ENCODE assay signal across 15 cellular contexts in the genomic region with DNA sequence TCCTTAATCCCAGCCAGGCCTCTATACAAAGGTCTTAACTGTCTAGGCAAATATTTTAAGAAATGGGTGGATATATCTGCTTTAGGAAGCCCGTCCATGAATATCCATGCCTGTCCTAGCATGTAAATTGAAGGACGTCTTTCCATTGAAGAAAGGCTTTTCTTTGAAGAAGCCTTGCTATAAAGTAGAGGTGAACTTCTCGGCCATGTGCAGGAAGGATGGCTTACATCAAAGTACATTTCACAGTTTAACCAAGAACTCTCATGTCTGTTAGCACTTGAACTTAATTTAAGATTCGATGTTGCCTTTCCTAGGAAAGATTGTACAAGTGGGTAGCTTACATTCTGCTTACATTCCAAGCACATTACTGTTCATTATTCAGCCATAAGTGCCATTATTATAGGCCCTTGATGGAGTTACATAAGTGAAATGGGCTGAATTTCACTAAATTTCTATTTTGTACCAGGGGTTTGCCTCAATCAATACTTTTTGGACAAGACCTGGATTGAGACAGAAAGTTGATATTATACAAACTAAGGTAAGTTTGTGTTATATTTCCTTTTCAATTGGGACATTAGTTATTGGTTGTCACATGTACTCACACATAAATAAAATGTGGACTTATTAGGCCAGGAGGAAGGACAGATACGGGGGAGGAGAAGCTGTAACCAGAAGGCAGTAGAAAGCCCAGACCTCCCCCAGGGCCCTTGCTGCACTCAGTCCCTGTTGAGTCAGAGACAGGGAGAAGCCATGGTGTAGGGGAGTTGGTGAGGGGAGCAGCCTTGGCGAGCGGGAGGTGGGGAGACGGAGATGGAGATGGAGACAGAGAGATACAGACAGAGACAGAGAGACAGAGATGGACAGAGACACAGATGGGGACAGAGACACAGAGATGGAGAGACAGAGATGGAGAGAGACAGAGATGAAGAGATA.
DNase-seq lines count a peak whose midpoint lies in the region; ATAC-seq and TF ChIP-seq lines count a peak whose summit lies in the region.
"Had no signal": no experiment of that assay in that cellular context is flagged by ENCODE, and none has a peak within 500 bp of the region (broad histone marks: within the 10 kb centered on the region; RNA-seq: fewer than 3 reads in every experiment).

No MANE protein-coding gene starts in this region.

- H3K36me3 Mint-ChIP-seq in activated naive CD8-positive, alpha-beta T cell treated with anti-CD3 and anti-CD28 coated beads for 36 hours: no peaks in the 10 kb centered on the region
- H3K36me3 Mint-ChIP-seq: activated naive CD8-positive, alpha-beta T cell treated with anti-CD3 and anti-CD28 coated beads, Interleukin-2, amount 10 ng/mL, durations not matched to agents 7 days and 5 days had no signal

- H3K27ac ChIP-seq in RWPE1: peak overlapping the region; percentile 96
- no peak overlapping the region for H3K27ac ChIP-seq in testis
- H3K27ac ChIP-seq in effector memory CD4-positive, alpha-beta T cell (ENCODE audit: insufficient read depth, low read length, poor library complexity, severe bottlenecking): no peak overlapping the region
- H3K27ac ChIP-seq: KMS-11 had no signal

- intact Hi-C loops in testis (cut with DNase I; ENCODE audit: low total_unique reads): no loop called here

- no peaks in the 10 kb centered on the region for H3K4me1 ChIP-seq in testis
- H3K4me1 ChIP-seq in effector memory CD4-positive, alpha-beta T cell (ENCODE audit: control insufficient read depth, insufficient read depth, low read length, poor library complexity, severe bottlenecking): no peaks in the 10 kb centered on the region

- no peak overlapping the region for H3K4me3 Mint-ChIP-seq in activated naive CD8-positive, alpha-beta T cell treated with anti-CD3 and anti-CD28 coated beads for 36 hours
- H3K4me3 Mint-ChIP-seq: activated naive CD8-positive, alpha-beta T cell treated with anti-CD3 and anti-CD28 coated beads, Interleukin-2, amount 10 ng/mL, durations not matched to agents 7 days and 5 days; T-helper 17 cell had no signal

- no peaks in the 10 kb centered on the region for H3K27me3 ChIP-seq in testis
- no peaks in the 10 kb centered on the region for H3K27me3 ChIP-seq in effector memory CD4-positive, alpha-beta T cell (replicated peaks; ENCODE audit: control insufficient read depth, insufficient read depth, low read length, poor library complexity, severe bottlenecking)

- 85 to 92% methylated on average over 8 of the region's 8 CpGs for WGBS in testis, 2 donors

- H3K9me3 Mint-ChIP-seq in activated naive CD8-positive, alpha-beta T cell treated with anti-CD3 and anti-CD28 coated beads for 36 hours: no peaks in the 10 kb centered on the region
- H3K9me3 Mint-ChIP-seq: activated naive CD8-positive, alpha-beta T cell treated with anti-CD3 and anti-CD28 coated beads, Interleukin-2, amount 10 ng/mL, durations not matched to agents 7 days and 5 days had no signal

- no peaks in the 10 kb centered on the region for H3K9me3 ChIP-seq in testis
- no peaks in the 10 kb centered on the region for H3K9me3 ChIP-seq in effector memory CD4-positive, alpha-beta T cell (ENCODE audit: control insufficient read depth, low read length)

- H3K27me3 Mint-ChIP-seq in activated naive CD8-positive, alpha-beta T cell treated with anti-CD3 and anti-CD28 coated beads for 36 hours: peaks cover 1% of the 10 kb centered on the region

- POLR2A ChIA-PET in RWPE1 (lab: Yijun Ruan, JAX; ENCODE audit: low non-redundant PET): no interaction called here

- TF ChIP-seq POLR2A in testis (IDR thresholded peaks at IDR 0.05): no peak

- no peaks in the 10 kb centered on the region for H3K4me1 Mint-ChIP-seq in activated naive CD8-positive, alpha-beta T cell treated with anti-CD3 and anti-CD28 coated beads for 36 hours
- H3K4me1 Mint-ChIP-seq: activated naive CD8-positive, alpha-beta T cell treated with anti-CD3 and anti-CD28 coated beads, Interleukin-2, amount 10 ng/mL, durations not matched to agents 7 days and 5 days; T-helper 17 cell had no signal

- no peak for TF ChIP-seq CTCF in RWPE1 (conservative IDR thresholded peaks at IDR 0.05; ENCODE audit: low read depth)
- TF ChIP-seq CTCF in testis (IDR thresholded peaks at IDR 0.05): no peak

- no peak overlapping the region for H3K4me3 ChIP-seq in testis
- no peak overlapping the region for H3K4me3 ChIP-seq in effector memory CD4-positive, alpha-beta T cell (ENCODE audit: insufficient read depth, low read depth, low read length, poor library complexity, severe bottlenecking)

- peak; percentile 5 for DNase-seq in activated CD4-positive, CD25-positive, alpha-beta regulatory T cell treated with anti-CD3 and anti-CD28 coated beads, Interleukin-2, amount 50 U/mL, for 72 hours
- DNase-seq in RWPE1 (ENCODE audit: low spot score) (peak; percentile 32), iris pigment epithelial cell (ENCODE audit: low read depth) (peak; percentile 8), testis (peak; percentile 4), NCI-H748 treated with DMSO at 0.1 percent for 48 hours (lab: John Stamatoyannopoulos, UW) (no peak)
- no peak for DNase-seq in effector memory CD4-positive, alpha-beta T cell
- DNase-seq in activated naive CD8-positive, alpha-beta T cell treated with anti-CD3 and anti-CD28 coated beads for 36 hours: no peak
- DNase-seq: activated CD4-positive, alpha-beta T cell treated with anti-CD3 and anti-CD28 coated beads for 1 hour; caudate nucleus; left cardiac atrium; NCI-H1694 treated with DMSO at 0.1 percent for 48 hours; T-helper 17 cell had no signal

- H3K36me3 ChIP-seq in testis (ENCODE audit: low read depth, missing control alignments): no peaks in the 10 kb centered on the region
- H3K36me3 ChIP-seq in effector memory CD4-positive, alpha-beta T cell (ENCODE audit: control insufficient read depth, insufficient read depth, low read length): no peaks in the 10 kb centered on the region

- CTCF ChIA-PET in RWPE1 (lab: Yijun Ruan, JAX): no interaction called here

- no peak for ATAC-seq in activated CD4-positive, CD25-positive, alpha-beta regulatory T cell treated with anti-CD3 and anti-CD28 coated beads, Interleukin-2, amount 50 U/mL, for 24 hours
- ATAC-seq: left cardiac atrium, T-helper 17 cell had no signal

- no peak overlapping the region for H3K27ac Mint-ChIP-seq in activated naive CD8-positive, alpha-beta T cell treated with anti-CD3 and anti-CD28 coated beads for 36 hours
- H3K27ac Mint-ChIP-seq: activated naive CD8-positive, alpha-beta T cell treated with anti-CD3 and anti-CD28 coated beads, Interleukin-2, amount 10 ng/mL, durations not matched to agents 7 days and 5 days; T-helper 17 cell had no signal

Comparison
In these comparisons a context has a peak if more than half of its experiments do, and no peak if none do; other contexts are left out.
1. DNase-seq: peak in activated CD4-positive, CD25-positive, alpha-beta regulatory T cell treated with anti-CD3 and anti-CD28 coated beads, Interleukin-2, amount 50 U/mL, for 72 hours (single experiment), RWPE1 (single experiment), iris pigment epithelial cell (single experiment) and testis (single experiment); none in NCI-H748 treated with DMSO at 0.1 percent for 48 hours (single experiment), effector memory CD4-positive, alpha-beta T cell (0 of 3) and activated naive CD8-positive, alpha-beta T cell treated with anti-CD3 and anti-CD28 coated beads for 36 hours (single experiment).